ENCODE assay signal across 1 cellular context in the genomic region with DNA sequence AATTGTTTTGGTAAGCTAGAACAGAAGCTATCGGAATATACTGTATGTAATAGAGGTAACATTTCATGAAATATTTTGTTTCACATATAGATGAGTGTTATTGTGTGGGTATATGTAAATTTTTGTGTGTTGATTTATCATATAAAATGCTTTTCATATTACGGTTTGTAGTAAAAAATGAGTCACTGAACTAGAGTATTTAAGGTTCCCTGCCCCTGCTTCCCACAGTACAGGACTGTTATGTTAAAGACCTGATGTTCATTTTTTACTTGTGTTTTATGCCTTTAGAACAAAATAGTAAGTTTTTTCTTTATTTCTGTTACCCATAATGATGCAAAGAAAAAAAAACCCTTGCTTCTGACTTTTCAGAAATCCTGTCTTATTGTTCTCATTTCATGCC.
TF ChIP-seq lines count a peak whose summit lies in the region.

No MANE protein-coding gene starts in this region.

TF ChIP-seq in endothelial cell of umbilical vein, 7 proteins besides CTCF, POLR2A, EP300 and RAD21 (continued from another document):
- TF ChIP-seq, protein P1, sequence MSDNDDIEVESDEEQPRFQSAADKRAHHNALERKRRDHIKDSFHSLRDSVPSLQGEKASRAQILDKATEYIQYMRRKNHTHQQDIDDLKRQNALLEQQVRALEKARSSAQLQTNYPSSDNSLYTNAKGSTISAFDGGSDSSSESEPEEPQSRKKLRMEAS (IDR thresholded peaks at IDR 0.05; ENCODE audit: insufficient read depth, insufficient read length), result no peak
